Comparison of ENCODE assay signal across 8 cellular contexts in the genomic region with DNA sequence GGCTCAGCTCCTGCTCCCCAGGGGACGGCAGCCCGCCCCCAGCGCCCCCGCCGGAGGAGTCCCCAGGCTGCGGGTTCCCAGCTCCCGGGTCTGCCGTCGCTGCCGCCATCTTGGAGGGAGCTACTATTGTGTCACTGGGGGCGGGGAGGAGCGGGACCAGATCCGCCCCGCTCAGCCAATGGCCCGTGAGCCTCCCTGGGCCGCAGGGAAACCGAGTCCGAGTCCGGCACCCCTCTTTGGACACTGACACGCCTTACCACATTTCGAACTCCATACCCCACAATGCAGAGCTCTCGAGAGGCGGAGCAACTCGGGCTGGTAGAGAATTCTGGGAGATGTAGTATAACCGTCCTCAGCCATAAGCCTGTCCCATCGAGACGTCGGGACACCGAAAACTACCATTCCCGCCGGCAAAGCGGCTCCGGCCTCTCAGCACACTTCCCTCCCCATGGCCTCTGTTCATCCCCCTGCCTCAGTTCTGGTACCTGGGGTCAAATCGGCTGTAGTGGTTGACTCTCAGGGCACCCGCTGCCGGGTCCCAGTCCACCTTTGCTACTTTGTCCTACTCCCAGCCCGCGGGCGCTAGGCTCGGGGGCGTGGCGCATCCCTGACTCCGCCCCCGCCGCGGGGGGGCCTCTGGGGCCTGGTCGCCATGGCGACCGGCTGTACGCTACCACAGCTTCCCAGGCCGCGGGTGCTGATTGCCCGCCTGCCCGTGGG. TPM values are rescaled to one million over a fixed set of nuclear protein-coding genes. Genes with fewer than 3 reads are reported as not detected.
DNase-seq lines count a peak whose midpoint lies in the region; ATAC-seq and TF ChIP-seq lines count a peak whose summit lies in the region.

A gene (minus strand): TSS at position 133 of the 720 bp plus-strand sequence. CDS start 24 bp downstream, at position 109.
A gene with protein sequence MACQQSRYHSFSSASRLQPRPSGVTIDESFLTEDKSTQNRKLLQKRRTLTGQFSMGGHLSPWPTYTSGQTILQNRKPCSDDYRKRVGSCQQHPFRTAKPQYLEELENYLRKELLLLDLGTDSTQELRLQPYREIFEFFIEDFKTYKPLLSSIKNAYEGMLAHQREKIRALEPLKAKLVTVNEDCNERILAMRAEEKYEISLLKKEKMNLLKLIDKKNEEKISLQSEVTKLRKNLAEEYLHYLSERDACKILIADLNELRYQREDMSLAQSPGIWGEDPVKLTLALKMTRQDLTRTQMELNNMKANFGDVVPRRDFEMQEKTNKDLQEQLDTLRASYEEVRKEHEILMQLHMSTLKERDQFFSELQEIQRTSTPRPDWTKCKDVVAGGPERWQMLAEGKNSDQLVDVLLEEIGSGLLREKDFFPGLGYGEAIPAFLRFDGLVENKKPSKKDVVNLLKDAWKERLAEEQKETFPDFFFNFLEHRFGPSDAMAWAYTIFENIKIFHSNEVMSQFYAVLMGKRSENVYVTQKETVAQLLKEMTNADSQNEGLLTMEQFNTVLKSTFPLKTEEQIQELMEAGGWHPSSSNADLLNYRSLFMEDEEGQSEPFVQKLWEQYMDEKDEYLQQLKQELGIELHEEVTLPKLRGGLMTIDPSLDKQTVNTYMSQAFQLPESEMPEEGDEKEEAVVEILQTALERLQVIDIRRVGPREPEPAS (plus strand): TSS at position 462 of the 720 bp plus-strand sequence. CDS start 261 bp downstream, outside the sequence.

- H3K4me3 ChIP-seq in mucosa of stomach (ENCODE audit: low read length) = peak within 1 kb of the TSS; percentile 97

- no peaks in the 10 kb centered on the region for H3K9me3 ChIP-seq in mucosa of stomach (ENCODE audit: control insufficient read depth, low read length)

- ATAC-seq in GM21737 (IDR thresholded peaks at IDR 0.05; ENCODE audit: unreplicated experiment) = peak; percentile 91
- peak; percentile 98 for ATAC-seq in esophagus mucosa

- peak within 1 kb of the TSS; percentile 95 for H3K9ac ChIP-seq in mucosa of stomach (ENCODE audit: low read length)

- DNase-seq in DMS79 (lab: John Stamatoyannopoulos, UW) = peak; percentile 94
- peak; percentile 98 for DNase-seq in KG1 (lab: John Stamatoyannopoulos, UW)
- peak; percentile 95 to 96 for DNase-seq in activated T-cell treated with anti-CD3 and anti-CD28 coated beads, Interleukin-2, amount 50 U/mL, for 48 hours
- peak; percentile 95 for DNase-seq in stimulated activated CD8-positive, alpha-beta memory T cell treated with anti-CD3 and anti-CD28 coated beads, Interleukin-4, amount 100 ng/mL, for 48 hours

- no peaks in the 10 kb centered on the region for H3K27me3 ChIP-seq in mucosa of stomach (ENCODE audit: control insufficient read depth, insufficient read depth, low read length)

- H3K4me1 ChIP-seq in mucosa of stomach (ENCODE audit: control insufficient read depth, insufficient read depth, low read length) = peaks cover 19% of the 10 kb centered on the region

- H3K36me3 ChIP-seq in mucosa of stomach (ENCODE audit: control insufficient read depth, insufficient read depth, low read length) = no peaks in the 10 kb centered on the region

TF ChIP-seq in PFSK-1, 5 proteins besides CTCF, POLR2A, EP300 and RAD21:
- TF ChIP-seq, protein P1, sequence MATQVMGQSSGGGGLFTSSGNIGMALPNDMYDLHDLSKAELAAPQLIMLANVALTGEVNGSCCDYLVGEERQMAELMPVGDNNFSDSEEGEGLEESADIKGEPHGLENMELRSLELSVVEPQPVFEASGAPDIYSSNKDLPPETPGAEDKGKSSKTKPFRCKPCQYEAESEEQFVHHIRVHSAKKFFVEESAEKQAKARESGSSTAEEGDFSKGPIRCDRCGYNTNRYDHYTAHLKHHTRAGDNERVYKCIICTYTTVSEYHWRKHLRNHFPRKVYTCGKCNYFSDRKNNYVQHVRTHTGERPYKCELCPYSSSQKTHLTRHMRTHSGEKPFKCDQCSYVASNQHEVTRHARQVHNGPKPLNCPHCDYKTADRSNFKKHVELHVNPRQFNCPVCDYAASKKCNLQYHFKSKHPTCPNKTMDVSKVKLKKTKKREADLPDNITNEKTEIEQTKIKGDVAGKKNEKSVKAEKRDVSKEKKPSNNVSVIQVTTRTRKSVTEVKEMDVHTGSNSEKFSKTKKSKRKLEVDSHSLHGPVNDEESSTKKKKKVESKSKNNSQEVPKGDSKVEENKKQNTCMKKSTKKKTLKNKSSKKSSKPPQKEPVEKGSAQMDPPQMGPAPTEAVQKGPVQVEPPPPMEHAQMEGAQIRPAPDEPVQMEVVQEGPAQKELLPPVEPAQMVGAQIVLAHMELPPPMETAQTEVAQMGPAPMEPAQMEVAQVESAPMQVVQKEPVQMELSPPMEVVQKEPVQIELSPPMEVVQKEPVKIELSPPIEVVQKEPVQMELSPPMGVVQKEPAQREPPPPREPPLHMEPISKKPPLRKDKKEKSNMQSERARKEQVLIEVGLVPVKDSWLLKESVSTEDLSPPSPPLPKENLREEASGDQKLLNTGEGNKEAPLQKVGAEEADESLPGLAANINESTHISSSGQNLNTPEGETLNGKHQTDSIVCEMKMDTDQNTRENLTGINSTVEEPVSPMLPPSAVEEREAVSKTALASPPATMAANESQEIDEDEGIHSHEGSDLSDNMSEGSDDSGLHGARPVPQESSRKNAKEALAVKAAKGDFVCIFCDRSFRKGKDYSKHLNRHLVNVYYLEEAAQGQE (IDR thresholded peaks at IDR 0.05; ENCODE audit: insufficient read depth in 1 of 2, low read depth in 2 of 2, low read length in 2 of 2) = peak in 1 of 2 experiments; percentile 69; a peak in 2 of 4 replicates
- TF ChIP-seq TAF1 (IDR thresholded peaks at IDR 0.05; ENCODE audit: borderline replicate concordance, insufficient read depth, low read length) (peak; percentile 98), FOXP2 (optimal IDR thresholded peaks at IDR 0.05; ENCODE audit: borderline replicate concordance, extremely low read depth, extremely low read length, insufficient read depth) (peak; percentile 21), POLR2AphosphoS5 (IDR thresholded peaks at IDR 0.05; ENCODE audit: low read depth, low read length) (peak; percentile 90), SIN3A (IDR thresholded peaks at IDR 0.05; ENCODE audit: borderline replicate concordance, insufficient read depth, low read length) (peak; percentile 65; the same call in 1 of the 2 replicates)

RNA-seq across cellular contexts. Expression of the first gene that starts in this region (rescaled TPM):
- polyA plus RNA-seq in PFSK-1 (2012; ENCODE audit: insufficient read length, low read depth) = 11.7 TPM
- 20.1 TPM for total RNA-seq in esophagus mucosa

RNA-seq across cellular contexts. Expression of the second gene that starts in this region (rescaled TPM):
- polyA plus RNA-seq in PFSK-1 (2012; ENCODE audit: insufficient read length, low read depth) = 0.39 TPM
- total RNA-seq in esophagus mucosa = 0.40 TPM

Comparison
In these comparisons a context has a peak if more than half of its experiments do, and no peak if none do; other contexts are left out.
1. Peak in every context shown above with its lines: DNase-seq, ATAC-seq and H3K4me3 ChIP-seq.